ENCODE assay signal across 15 cellular contexts in the genomic region with DNA sequence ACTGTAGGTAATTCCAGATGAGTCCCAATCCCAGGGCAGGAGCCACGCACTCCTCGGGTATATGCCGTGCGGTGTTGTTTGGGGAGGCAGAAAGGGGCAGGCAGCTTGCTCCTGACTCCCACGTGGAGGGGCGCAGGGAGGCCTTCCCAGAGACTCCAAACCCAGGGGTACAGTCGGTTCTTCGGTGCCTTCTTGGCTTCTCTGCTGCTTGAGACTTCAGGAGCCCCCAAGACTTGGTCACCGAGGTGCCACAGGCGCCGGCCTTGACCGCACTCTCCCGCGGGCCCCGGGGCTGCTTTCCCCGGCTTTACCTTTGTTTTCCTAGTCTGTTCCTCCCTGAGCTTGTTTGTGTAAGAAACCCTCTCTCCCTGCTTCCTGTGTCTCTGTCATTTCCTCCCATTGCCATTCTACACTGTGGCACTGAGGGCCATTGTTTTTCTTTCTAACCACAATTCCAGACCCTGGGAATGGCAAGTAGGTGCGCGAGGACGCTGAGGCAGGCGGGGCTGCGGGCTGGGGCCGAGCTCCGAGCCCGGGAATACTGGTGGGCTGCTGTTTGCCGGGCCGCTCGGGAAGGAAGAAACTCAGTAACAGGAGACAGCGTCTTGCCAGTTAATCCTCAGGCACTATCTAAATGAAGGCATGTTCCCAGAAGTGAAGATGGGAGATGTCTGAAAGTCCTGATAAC.
DNase-seq lines count a peak whose midpoint lies in the region; ATAC-seq, FAIRE-seq and TF ChIP-seq lines count a peak whose summit lies in the region.
"Had no signal": no experiment of that assay in that cellular context is flagged by ENCODE, and none has a peak within 500 bp of the region (broad histone marks: within the 10 kb centered on the region; RNA-seq: fewer than 3 reads in every experiment).

No MANE protein-coding gene starts in this region.

- in situ Hi-C loops in brain microvascular endothelial cell (cut with HindIII; ENCODE audit: low pct_ligation_motif_present, low sequenced_read_pairs) = no loop called here
- in situ Hi-C loops in gastrocnemius medialis (cut with MboI; ENCODE audit: low sequenced_read_pairs in 4 of 4) = no loop called here

- POLR2A ChIA-PET in HEK293T (lab: Yijun Ruan, JAX) = interaction anchor here (1.3 to 1.6 kb wide), 2 partner anchors 171 to 213 kb away, joined by 3 read pairs; no protein-coding TSS in a partner anchor

- CTCF ChIA-PET in HEK293T (lab: Yijun Ruan, JAX) = interaction anchor here (0.7 to 2.1 kb wide), 2 partner anchors 13 to 49 kb away, joined by 3 to 8 read pairs; no protein-coding TSS in a partner anchor

- no peak for FAIRE-seq in keratinocyte (lab: Jason Lieb, UNC)

- no peak overlapping the region for H3K27ac ChIP-seq in brain microvascular endothelial cell
- H3K27ac ChIP-seq in keratinocyte (ENCODE audit: control insufficient read depth, insufficient read depth, low read length) = no peak overlapping the region
- H3K27ac ChIP-seq in gastrocnemius medialis = peak overlapping the region in 3 of 4 donors; percentile 24 to 57 (median 48)
- H3K27ac ChIP-seq in upper lobe of right lung = no peak overlapping the region

- H3K9me3 ChIP-seq in keratinocyte (ENCODE audit: control insufficient read depth, low read depth, low read length) (no peaks in the 10 kb centered on the region), gastrocnemius medialis (no peaks in the 10 kb centered on the region), upper lobe of right lung (no peaks in the 10 kb centered on the region)
- H3K9me3 ChIP-seq: MG63 had no signal

- H3K9me1 ChIP-seq in keratinocyte (ENCODE audit: control insufficient read depth, extremely low read depth, insufficient read depth, low read length) = no peaks in the 10 kb centered on the region

- no peaks in the 10 kb centered on the region for H3K27me3 ChIP-seq in brain microvascular endothelial cell (replicated peaks)
- H3K27me3 ChIP-seq in keratinocyte (ENCODE audit: control insufficient read depth, extremely low read depth, insufficient read depth, low read length) = peaks cover 28% of the 10 kb centered on the region
- H3K27me3 ChIP-seq in gastrocnemius medialis = no peaks in the 10 kb centered on the region
- peaks cover 24% of the 10 kb centered on the region for H3K27me3 ChIP-seq in upper lobe of right lung

- H4K20me1 ChIP-seq in keratinocyte (ENCODE audit: control insufficient read depth, extremely low read depth, insufficient read depth, low read length) = no peaks in the 10 kb centered on the region

- peak overlapping the region; percentile 45 for H3K4me3 ChIP-seq in brain microvascular endothelial cell (ENCODE audit: low read depth, low read length)
- no peak overlapping the region for H3K4me3 ChIP-seq in keratinocyte (ENCODE audit: control insufficient read depth in 2 of 3, extremely low read depth in 1 of 3, insufficient read depth in 2 of 3, low read depth in 1 of 3, low read length in 3 of 3)
- peak overlapping the region; percentile 3 to 39 (median 32) for H3K4me3 ChIP-seq in gastrocnemius medialis
- no peak overlapping the region for H3K4me3 ChIP-seq in upper lobe of right lung
- H3K4me3 ChIP-seq: MG63 had no signal

- ATAC-seq in gastrocnemius medialis (peak in 1 of 2 donors; percentile 51), upper lobe of right lung (no peak)
- ATAC-seq: activated CD8-positive, alpha-beta T cell treated with anti-CD3 and anti-CD28 coated beads for 36 hours; left lobe of liver had no signal

- DNase-seq in NCI-H2029 (lab: John Stamatoyannopoulos, UW) = peak; percentile 25
- no peak for DNase-seq in brain microvascular endothelial cell
- DNase-seq in keratinocyte (ENCODE audit: low read depth, low spot score) = no peak
- no peak for DNase-seq in gastrocnemius medialis
- no peak for DNase-seq in COLO668 (lab: John Stamatoyannopoulos, UW; ENCODE audit: unreplicated experiment)
- no peak for DNase-seq in HEK293T (ENCODE audit: extremely low spot score)
- no peak for DNase-seq in upper lobe of right lung
- no peak for DNase-seq in midbrain (lab: John Stamatoyannopoulos, UW)
- DNase-seq: activated CD8-positive, alpha-beta T cell treated with anti-CD3 and anti-CD28 coated beads for 36 hours; activated gamma-delta T cell; C1 segment of cervical spinal cord; MG63; OCI-M1; stimulated activated CD4-positive, alpha-beta T cell treated with anti-CD3 and anti-CD28 coated beads, Interleukin-4, amount 100 ng/mL, for 4 hours had no signal

- intact Hi-C loops in gastrocnemius medialis (cut with DNase I; ENCODE audit: low total_unique reads) (loop anchor here (5.0 kb wide), 1 partner anchor 48 kb away; no protein-coding TSS in a partner anchor), upper lobe of right lung (cut with DNase I) (no loop called here)

- no peak for TF ChIP-seq POLR2A in gastrocnemius medialis (IDR thresholded peaks at IDR 0.05)

- H3K79me2 ChIP-seq in keratinocyte (ENCODE audit: control insufficient read depth, insufficient read depth, low read length) = no peaks in the 10 kb centered on the region

- peak overlapping the region; percentile 20 for H3K4me2 ChIP-seq in keratinocyte (ENCODE audit: control insufficient read depth, extremely low read depth, insufficient read depth, low read depth, low read length)

- peak overlapping the region; percentile 20 for H2AFZ ChIP-seq in keratinocyte (ENCODE audit: control insufficient read depth, low read length)

- H3K4me1 ChIP-seq in keratinocyte (ENCODE audit: control insufficient read depth, extremely low read depth, insufficient read depth, low read length) = no peaks in the 10 kb centered on the region
- peaks cover 5 to 10% of the 10 kb centered on the region in 2 donors for H3K4me1 ChIP-seq in gastrocnemius medialis
- no peaks in the 10 kb centered on the region for H3K4me1 ChIP-seq in upper lobe of right lung

- H3K36me3 ChIP-seq in brain microvascular endothelial cell (replicated peaks) (no peaks in the 10 kb centered on the region), keratinocyte (ENCODE audit: control insufficient read depth in 2 of 2, extremely low read depth in 1 of 2, insufficient read depth in 2 of 2, low read length in 2 of 2) (no peaks in the 10 kb centered on the region), gastrocnemius medialis (no peaks in the 10 kb centered on the region), upper lobe of right lung (no peaks in the 10 kb centered on the region)
- H3K36me3 ChIP-seq: MG63 had no signal

- H3K9ac ChIP-seq in keratinocyte (ENCODE audit: control insufficient read depth, extremely low read depth, insufficient read depth, low read length) = no peak overlapping the region

- dilution Hi-C loops in keratinocyte (cut with MboI; ENCODE audit: extremely low pct_ligation_motif_present, low sequenced_read_pairs) = no loop called here

- TF ChIP-seq CTCF in brain microvascular endothelial cell (IDR thresholded peaks at IDR 0.05; ENCODE audit: low read depth, low read length, missing control alignments) = no peak
- no peak for TF ChIP-seq CTCF in keratinocyte (optimal IDR thresholded peaks at IDR 0.05 in 1 of 3, IDR thresholded peaks at IDR 0.05 in 1 of 3, conservative IDR thresholded peaks at IDR 0.05 in 1 of 3; ENCODE audit: extremely low read depth in 1 of 3, insufficient read depth in 2 of 3, low read length in 3 of 3)
- no peak for TF ChIP-seq CTCF in gastrocnemius medialis (IDR thresholded peaks at IDR 0.05 in 4 of 5, conservative IDR thresholded peaks at IDR 0.05 in 1 of 5)
- no peak for TF ChIP-seq CTCF in upper lobe of right lung (IDR thresholded peaks at IDR 0.05)

TF ChIP-seq in HEK293T, 16 proteins besides CTCF, POLR2A, EP300 and RAD21:
- TF ChIP-seq LEF1 (IDR thresholded peaks at IDR 0.05; ENCODE audit: borderline replicate concordance) = no peak
- TF ChIP-seq SP1 (IDR thresholded peaks at IDR 0.05) = no peak
- TF ChIP-seq SUZ12 (IDR thresholded peaks at IDR 0.05) = no peak
- no peak for TF ChIP-seq ARNT (IDR thresholded peaks at IDR 0.05)
- TF ChIP-seq ELF4 (IDR thresholded peaks at IDR 0.05) = no peak

Comparison
In these comparisons a context has a peak if more than half of its experiments do, and no peak if none do; other contexts are left out.
1. H3K27ac ChIP-seq: peak in gastrocnemius medialis (3 of 4); none in brain microvascular endothelial cell (single experiment), keratinocyte (single experiment) and upper lobe of right lung (single experiment).
2. H3K4me3 ChIP-seq: peak in brain microvascular endothelial cell (single experiment) and gastrocnemius medialis (4 of 4); none in keratinocyte (0 of 3) and upper lobe of right lung (single experiment).